ENCODE assay signal across 18 cellular contexts in the genomic region with DNA sequence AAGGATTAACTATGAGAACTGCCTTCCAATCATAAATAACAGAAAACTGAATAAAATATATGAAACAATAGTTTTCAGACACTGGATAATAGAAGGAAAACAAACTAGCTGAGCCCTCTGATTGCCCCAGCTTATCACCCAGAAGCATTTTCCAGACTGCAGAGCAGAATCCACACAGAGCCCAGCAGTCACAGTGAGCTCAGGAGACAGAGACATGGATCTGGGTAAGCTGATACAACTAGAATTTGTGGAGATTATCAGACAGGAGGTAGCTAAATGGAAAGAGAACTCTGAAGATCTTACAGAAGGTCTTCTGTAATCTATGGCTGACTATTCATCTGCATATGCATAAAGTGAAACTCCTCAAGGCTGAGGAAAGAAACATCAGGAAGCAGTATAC.
"Had no signal": no experiment of that assay in that cellular context is flagged by ENCODE, and none has a peak within 500 bp of the region (broad histone marks: within the 10 kb centered on the region; RNA-seq: fewer than 3 reads in every experiment).

No MANE protein-coding gene starts in this region.

- H3K27me3 Mint-ChIP-seq: activated CD8-positive, alpha-beta T cell treated with anti-CD3 and anti-CD28 coated beads for 36 hours; stimulated activated naive B cell treated with anti-CD40 and anti-IgM and Interleukin-4, amounts not matched to agents 10 μg/mL and 1 μg/mL and 100 μg/mL, for 72 hours had no signal

- H3K9me3 Mint-ChIP-seq: activated naive CD4-positive, alpha-beta T cell treated with anti-CD3 and anti-CD28 coated beads for 36 hours had no signal

- H3K27me3 ChIP-seq: heart left ventricle, neutrophil, SJCRH30, transverse colon had no signal

- H3K27ac Mint-ChIP-seq: activated CD4-positive, alpha-beta T cell treated with anti-CD3 and anti-CD28 coated beads for 36 hours; activated CD8-positive, alpha-beta T cell treated with anti-CD3 and anti-CD28 coated beads for 36 hours; activated naive CD4-positive, alpha-beta T cell treated with anti-CD3 and anti-CD28 coated beads for 36 hours; endodermal cell; stimulated activated naive B cell treated with anti-CD40 and anti-IgM and Interleukin-4, amounts not matched to agents 10 μg/mL and 1 μg/mL and 100 μg/mL, for 72 hours had no signal

- H3K36me3 ChIP-seq: heart left ventricle, neutrophil, SJCRH30, transverse colon had no signal

- H3K36me3 Mint-ChIP-seq: stimulated activated naive B cell treated with anti-CD40 and anti-IgM and Interleukin-4, amounts not matched to agents 10 μg/mL and 1 μg/mL and 100 μg/mL, for 72 hours had no signal

- H3K4me1 ChIP-seq: heart left ventricle, SJCRH30, transverse colon had no signal

- H3K4me3 ChIP-seq: heart left ventricle, SJCRH30, transverse colon had no signal

- ATAC-seq: activated CD4-positive, alpha-beta T cell treated with anti-CD3 and anti-CD28 coated beads for 36 hours; activated CD8-positive, alpha-beta T cell treated with anti-CD3 and anti-CD28 coated beads for 36 hours; esophagus mucosa; heart left ventricle; left lobe of liver; right cardiac atrium; stimulated activated naive B cell treated with anti-CD40 and anti-IgM and Interleukin-4, amounts not matched to agents 10 μg/mL and 1 μg/mL and 100 μg/mL, for 72 hours had no signal

- H3K4me3 Mint-ChIP-seq: activated CD4-positive, alpha-beta T cell treated with anti-CD3 and anti-CD28 coated beads for 36 hours; activated CD8-positive, alpha-beta T cell treated with anti-CD3 and anti-CD28 coated beads for 36 hours; activated naive CD4-positive, alpha-beta T cell treated with anti-CD3 and anti-CD28 coated beads for 36 hours; endodermal cell; stimulated activated naive B cell treated with anti-CD40 and anti-IgM and Interleukin-4, amounts not matched to agents 10 μg/mL and 1 μg/mL and 100 μg/mL, for 72 hours had no signal

- H3K9me3 ChIP-seq: neutrophil, transverse colon had no signal

- H3K4me1 Mint-ChIP-seq: activated CD4-positive, alpha-beta T cell treated with anti-CD3 and anti-CD28 coated beads for 36 hours; stimulated activated naive B cell treated with anti-CD40 and anti-IgM and Interleukin-4, amounts not matched to agents 10 μg/mL and 1 μg/mL and 100 μg/mL, for 72 hours had no signal

- DNase-seq: activated CD4-positive, alpha-beta T cell treated with anti-CD3 and anti-CD28 coated beads for 36 hours; activated CD8-positive, alpha-beta memory T cell treated with anti-CD3 and anti-CD28 coated beads, Interleukin-2, amount 50 U/mL, for 4 hours; activated CD8-positive, alpha-beta T cell treated with anti-CD3 and anti-CD28 coated beads for 36 hours; activated naive CD4-positive, alpha-beta T cell treated with anti-CD3 and anti-CD28 coated beads for 36 hours; central memory CD4-positive, alpha-beta T cell; cortex of kidney; endodermal cell; heart left ventricle; islet precursor cell; right cardiac atrium; SJCRH30; stimulated activated CD4-positive, alpha-beta T cell treated with anti-CD3 and anti-CD28 coated beads, Interleukin-1b, Interleukin-23, amount 100 ng/mL, for 48 hours; stimulated activated naive B cell treated with anti-CD40 and anti-IgM and Interleukin-4, amounts not matched to agents 10 μg/mL and 1 μg/mL and 100 μg/mL, for 72 hours; T-helper 9 cell; transverse colon had no signal

- H3K27ac ChIP-seq: heart left ventricle, neutrophil, SJCRH30, transverse colon had no signal
